ENCODE assay signal across 8 cellular contexts in genomic region chr1:54973205-54973921, GRCh38. TPM values are rescaled to one million over a fixed set of nuclear protein-coding genes. Genes with fewer than 3 reads are reported as not detected.
DNase-seq lines count a peak whose midpoint lies in the region; ATAC-seq and TF ChIP-seq lines count a peak whose summit lies in the region.

No MANE protein-coding gene starts in this region.

- intact Hi-C loops in OCI-LY7 (cut with micrococcal nuclease; ENCODE audit: unreplicated experiment): no loop called here

- H3K27me3 Mint-ChIP-seq in activated naive CD8-positive, alpha-beta T cell treated with anti-CD3 and anti-CD28 coated beads for 36 hours: peaks cover 25% of the 10 kb centered on the region

- no peak overlapping the region for H3K27ac Mint-ChIP-seq in activated naive CD8-positive, alpha-beta T cell treated with anti-CD3 and anti-CD28 coated beads for 36 hours

- CTCF ChIA-PET in AG04450 (lab: Charles Lee) (interaction anchor here (0.5 to 2.6 kb wide), 10 partner anchors 10 to 624 kb away, joined by 3 to 14 read pairs (median 4); no protein-coding TSS in a partner anchor), OCI-LY7 (lab: Charles Lee; ENCODE audit: unreplicated experiment) (no interaction called here)

- no peaks in the 10 kb centered on the region for H3K36me3 ChIP-seq in liver (ENCODE audit: control insufficient read depth in 4 of 4, insufficient read depth in 3 of 4, low read depth in 1 of 4, low read length in 3 of 4)
- H3K36me3 ChIP-seq in OCI-LY7 (ENCODE audit: insufficient read depth, low read length): no peaks in the 10 kb centered on the region

- H3K9ac ChIP-seq in liver (ENCODE audit: low read depth in 1 of 2, low read length in 2 of 2): no peak overlapping the region

- H3K4me1 Mint-ChIP-seq in activated naive CD8-positive, alpha-beta T cell treated with anti-CD3 and anti-CD28 coated beads for 36 hours: peaks cover 4% of the 10 kb centered on the region

- TF ChIP-seq RAD21 in Ishikawa (IDR thresholded peaks at IDR 0.05; ENCODE audit: low read depth) (peak; percentile 59), liver (IDR thresholded peaks at IDR 0.05) (peak; percentile 62 to 65)

- TF ChIP-seq EP300 in Ishikawa (IDR thresholded peaks at IDR 0.05; ENCODE audit: borderline replicate concordance): no peak

- H3K36me3 Mint-ChIP-seq in activated naive CD8-positive, alpha-beta T cell treated with anti-CD3 and anti-CD28 coated beads for 36 hours: no peaks in the 10 kb centered on the region

- H3K4me1 ChIP-seq in liver (ENCODE audit: control insufficient read depth in 4 of 4, insufficient read depth in 4 of 4, low read length in 3 of 4) (no peaks in the 10 kb centered on the region), OCI-LY7 (ENCODE audit: insufficient read depth, low read length, poor library complexity, severe bottlenecking) (no peaks in the 10 kb centered on the region)

- H3K9me3 ChIP-seq in AG04450 (ENCODE audit: control insufficient read depth, insufficient read depth, low read length) (no peaks in the 10 kb centered on the region), liver (ENCODE audit: control insufficient read depth in 4 of 4, low read length in 3 of 4) (no peaks in the 10 kb centered on the region), OCI-LY7 (ENCODE audit: low read length) (no peaks in the 10 kb centered on the region)

- ATAC-seq in GM18498 (IDR thresholded peaks at IDR 0.05; ENCODE audit: unreplicated experiment): no peak

- POLR2A ChIA-PET in AG04450 (lab: Yijun Ruan, JAX): interaction anchor here (0.7 kb wide), 1 partner anchor 12 kb away, joined by 4 read pairs; no protein-coding TSS in a partner anchor
- POLR2A ChIA-PET in OCI-LY7 (lab: Charles Lee): no interaction called here

- peak; percentile 61 for TF ChIP-seq CTCF in AG04450 (IDR thresholded peaks at IDR 0.05; ENCODE audit: low read depth, low read length)
- TF ChIP-seq CTCF in liver (IDR thresholded peaks at IDR 0.05; ENCODE audit: low read depth, low read length, missing input control): peak; percentile 20
- no peak for TF ChIP-seq CTCF in OCI-LY7 (conservative IDR thresholded peaks at IDR 0.05; ENCODE audit: low read length)

- no TSS peak for BruUV-seq in OCI-LY7 (replicated peaks; lab: Mats Ljungman, UMichigan)

- H3K79me2 ChIP-seq in OCI-LY7 (ENCODE audit: insufficient read depth, low read depth, low read length): no peaks in the 10 kb centered on the region

- no peak overlapping the region for H3K4me3 Mint-ChIP-seq in activated naive CD8-positive, alpha-beta T cell treated with anti-CD3 and anti-CD28 coated beads for 36 hours

- H3K4me2 ChIP-seq in OCI-LY7 (ENCODE audit: low read length): no peak overlapping the region

- H3K4me3 ChIP-seq in AG04450 (ENCODE audit: low read depth, low read length) (no peak overlapping the region), liver (ENCODE audit: low read depth in 1 of 3, low read length in 3 of 3) (no peak overlapping the region), OCI-LY7 (ENCODE audit: low read depth, low read length, poor library complexity, severe bottlenecking) (no peak overlapping the region)

- H3K27ac ChIP-seq in AG04450 (ENCODE audit: low read depth, low read length) (peak overlapping the region; percentile 31), liver (ENCODE audit: low read depth in 1 of 2, low read length in 2 of 2) (no peak overlapping the region), OCI-LY7 (ENCODE audit: low read depth, low read length, poor library complexity, severe bottlenecking) (no peak overlapping the region)

- no peak for DNase-seq in AG04450 (ENCODE audit: low read depth, low spot score)
- peak; percentile 54 for DNase-seq in cerebellum (ENCODE audit: low spot score)
- DNase-seq in UCSD-AML1 (lab: John Stamatoyannopoulos, UW; ENCODE audit: unreplicated experiment): no peak
- no peak for DNase-seq in OCI-LY7 (ENCODE audit: low spot score)
- DNase-seq in activated naive CD8-positive, alpha-beta T cell treated with anti-CD3 and anti-CD28 coated beads for 36 hours: no peak

- H2AFZ ChIP-seq in OCI-LY7 (ENCODE audit: low read length): no peak overlapping the region

- no peaks in the 10 kb centered on the region for H3K9me3 Mint-ChIP-seq in activated naive CD8-positive, alpha-beta T cell treated with anti-CD3 and anti-CD28 coated beads for 36 hours

- H4K20me1 ChIP-seq in OCI-LY7 (ENCODE audit: insufficient read depth, low read length): no peaks in the 10 kb centered on the region

- 42% methylated on average over 5 of the region's 5 CpGs for WGBS in liver

- H3K27me3 ChIP-seq in AG04450 (ENCODE audit: control insufficient read depth, insufficient read depth, low read length): peaks cover 10% of the 10 kb centered on the region
- H3K27me3 ChIP-seq in liver (ENCODE audit: control insufficient read depth in 4 of 4, insufficient read depth in 4 of 4, low read length in 3 of 4): no peaks in the 10 kb centered on the region

- no peaks in the 10 kb centered on the region for H3K9me2 ChIP-seq in OCI-LY7 (ENCODE audit: insufficient read depth, low read length)

TF ChIP-seq in Ishikawa, 13 proteins besides CTCF, POLR2A, EP300 and RAD21:
- TF ChIP-seq TCF12 (IDR thresholded peaks at IDR 0.05; ENCODE audit: low read depth): no peak
- peak; percentile 75 for TF ChIP-seq CEBPB (IDR thresholded peaks at IDR 0.05)
- TF ChIP-seq TAF1 (IDR thresholded peaks at IDR 0.05; ENCODE audit: low read depth): no peak
- no peak for TF ChIP-seq REST (IDR thresholded peaks at IDR 0.05; ENCODE audit: low read depth)
- no peak for TF ChIP-seq CREB1 (IDR thresholded peaks at IDR 0.05; ENCODE audit: low read depth)

TF ChIP-seq in liver, 16 proteins besides CTCF, POLR2A, EP300 and RAD21:
- peak; percentile 23 for TF ChIP-seq FOXA1 (IDR thresholded peaks at IDR 0.05)
- no peak for TF ChIP-seq TAF1 (conservative IDR thresholded peaks at IDR 0.05)
- peak in 1 of 2 donors; percentile 6 for TF ChIP-seq RXRA (IDR thresholded peaks at IDR 0.05)

RNA-seq across cellular contexts. Expression of gene TMEM61, which starts 7.1 kb away (rescaled TPM):
- polyA plus RNA-seq in AG04450 (2011; rRNA removed) (not detected in 2 replicates), liver (not detected)
- polyA minus RNA-seq in AG04450 (2011; rRNA and poly(A)+ RNA removed): not detected in 2 replicates
- total RNA-seq in cerebellum (1.2 TPM), liver (not detected), OCI-LY7 (2022) (not detected in 2 replicates)
- not detected in 2 replicates for total RNA-seq in OCI-LY7 (2014; rRNA removed; shearing (Covaris generic))
- not detected for total RNA-seq in activated naive CD8-positive, alpha-beta T cell treated with anti-CD3 and anti-CD28 coated beads for 36 hours

RNA-seq across cellular contexts. Expression of gene BSND, which starts 25.4 kb away (rescaled TPM):
- not detected in 2 replicates for polyA plus RNA-seq in AG04450 (2011; rRNA removed)
- not detected in 2 replicates for polyA minus RNA-seq in AG04450 (2011; rRNA and poly(A)+ RNA removed)
- total RNA-seq in cerebellum: 0.09 TPM
- total RNA-seq in liver: under 1 TPM in 1 of 2 donors, not detected in 1; 0.14 TPM
- polyA plus RNA-seq in liver: not detected
- not detected in 2 replicates for total RNA-seq in OCI-LY7 (2014; rRNA removed; shearing (Covaris generic))
- total RNA-seq in OCI-LY7 (2022): not detected in 2 replicates
- not detected for total RNA-seq in activated naive CD8-positive, alpha-beta T cell treated with anti-CD3 and anti-CD28 coated beads for 36 hours
